ENCODE assay signal across 27 cellular contexts in genomic region chr12:24489939-24490338, GRCh38.
"Had no signal": no experiment of that assay in that cellular context is flagged by ENCODE, and none has a peak within 500 bp of the region (broad histone marks: within the 10 kb centered on the region; RNA-seq: fewer than 3 reads in every experiment).

No MANE protein-coding gene starts in this region.

- H3K4me3 ChIP-seq: colonic mucosa, dorsolateral prefrontal cortex, right atrium auricular region, upper lobe of left lung, vagina had no signal

- H3K36me3 Mint-ChIP-seq: activated CD4-positive, alpha-beta memory T cell treated with anti-CD3 and anti-CD28 coated beads for 36 hours; immature natural killer cell; naive B cell had no signal

- H3K27me3 ChIP-seq: colonic mucosa, dorsolateral prefrontal cortex, right atrium auricular region, upper lobe of left lung, vagina had no signal

- H3K27ac ChIP-seq: colonic mucosa, parathyroid adenoma, right atrium auricular region, upper lobe of left lung, vagina, VCaP had no signal

- H3K4me1 ChIP-seq: colonic mucosa, parathyroid adenoma, upper lobe of left lung had no signal

- H3K9ac ChIP-seq: parathyroid adenoma had no signal

- H3K4me1 Mint-ChIP-seq: activated CD4-positive, alpha-beta T cell treated with anti-CD3 and anti-CD28 coated beads, Interleukin-2, amount 10 ng/mL, durations not matched to agents 24 days and 14 days; activated T-helper 17 cell treated with anti-CD3 and anti-CD28 coated beads, Interleukin-2, amount 50 U/mL, for 72 hours; immature natural killer cell had no signal

- ATAC-seq: activated T-helper 17 cell treated with anti-CD3 and anti-CD28 coated beads, Interleukin-2, amount 50 U/mL, for 72 hours had no signal

- H3K9me3 ChIP-seq: colonic mucosa, right atrium auricular region, upper lobe of left lung, vagina had no signal

- H3K36me3 ChIP-seq: colonic mucosa, right atrium auricular region, upper lobe of left lung, vagina had no signal

- DNase-seq: activated CD4-positive, alpha-beta memory T cell treated with anti-CD3 and anti-CD28 coated beads for 36 hours; activated CD4-positive, alpha-beta T cell treated with anti-CD3 and anti-CD28 coated beads, Interleukin-2, amount 10 ng/mL, durations not matched to agents 24 days and 14 days; activated CD8-positive, alpha-beta memory T cell treated with anti-CD3 and anti-CD28 coated beads, Interleukin-2, amount 50 U/mL, for 4 hours; activated gamma-delta T cell treated with Interleukin-2 at 50 U/mL for 16 hours; activated naive CD4-positive, alpha-beta T cell treated with anti-CD3 and anti-CD28 coated beads, Interleukin-2, amount 50 U/mL, for 16 hours; activated T-cell treated with anti-CD3 and anti-CD28 coated beads, Interleukin-2, amount 50 U/mL, for 24 hours; amygdala; colonic mucosa; effector memory CD4-positive, alpha-beta T cell; head of caudate nucleus; immature natural killer cell; kidney glomerular epithelial cell; naive B cell; nucleus accumbens; stimulated activated CD4-positive, alpha-beta T cell treated with anti-CD3 and anti-CD28 coated beads, Interleukin-15, amount 100 ng/mL, for 24 hours; stimulated activated CD4-positive, alpha-beta T cell treated with anti-CD3 and anti-CD28 coated beads, Interleukin-2, amount 100 ng/mL, for 24 hours; stimulated activated naive CD4-positive, alpha-beta T cell; SW 1271; T-helper 9 cell; upper lobe of left lung had no signal

- H3K27me3 Mint-ChIP-seq: activated CD4-positive, alpha-beta memory T cell treated with anti-CD3 and anti-CD28 coated beads for 36 hours; activated CD4-positive, alpha-beta T cell treated with anti-CD3 and anti-CD28 coated beads, Interleukin-2, amount 10 ng/mL, durations not matched to agents 24 days and 14 days; activated T-cell treated with anti-CD3 and anti-CD28 coated beads, Interleukin-2, amount 50 U/mL, for 24 hours; activated T-helper 17 cell treated with anti-CD3 and anti-CD28 coated beads, Interleukin-2, amount 50 U/mL, for 72 hours; naive B cell had no signal

- H3K9me3 Mint-ChIP-seq: activated CD4-positive, alpha-beta memory T cell treated with anti-CD3 and anti-CD28 coated beads for 36 hours; activated CD4-positive, alpha-beta T cell treated with anti-CD3 and anti-CD28 coated beads, Interleukin-2, amount 10 ng/mL, durations not matched to agents 24 days and 14 days; activated T-cell treated with anti-CD3 and anti-CD28 coated beads, Interleukin-2, amount 50 U/mL, for 24 hours; activated T-helper 17 cell treated with anti-CD3 and anti-CD28 coated beads, Interleukin-2, amount 50 U/mL, for 72 hours; naive B cell; T-helper 1 cell treated with Interleukin-12 subunit alpha and Interleukin-12 subunit beta and Interleukin-4 antibody, amounts not matched to agents 30 μg/mL and 1 μg/mL, for 36 hours had no signal

- H3K79me2 ChIP-seq: parathyroid adenoma had no signal

- H2AFZ ChIP-seq: parathyroid adenoma had no signal

- H3K4me3 Mint-ChIP-seq: activated CD4-positive, alpha-beta memory T cell treated with anti-CD3 and anti-CD28 coated beads for 36 hours; activated CD4-positive, alpha-beta T cell treated with anti-CD3 and anti-CD28 coated beads, Interleukin-2, amount 10 ng/mL, durations not matched to agents 24 days and 14 days; activated T-cell treated with anti-CD3 and anti-CD28 coated beads, Interleukin-2, amount 50 U/mL, for 24 hours; activated T-helper 17 cell treated with anti-CD3 and anti-CD28 coated beads, Interleukin-2, amount 50 U/mL, for 72 hours; immature natural killer cell; naive B cell; T-helper 1 cell treated with Interleukin-12 subunit alpha and Interleukin-12 subunit beta and Interleukin-4 antibody, amounts not matched to agents 30 μg/mL and 1 μg/mL, for 36 hours had no signal
